10 cellular contexts compared by ENCODE assay signal in the genomic region with DNA sequence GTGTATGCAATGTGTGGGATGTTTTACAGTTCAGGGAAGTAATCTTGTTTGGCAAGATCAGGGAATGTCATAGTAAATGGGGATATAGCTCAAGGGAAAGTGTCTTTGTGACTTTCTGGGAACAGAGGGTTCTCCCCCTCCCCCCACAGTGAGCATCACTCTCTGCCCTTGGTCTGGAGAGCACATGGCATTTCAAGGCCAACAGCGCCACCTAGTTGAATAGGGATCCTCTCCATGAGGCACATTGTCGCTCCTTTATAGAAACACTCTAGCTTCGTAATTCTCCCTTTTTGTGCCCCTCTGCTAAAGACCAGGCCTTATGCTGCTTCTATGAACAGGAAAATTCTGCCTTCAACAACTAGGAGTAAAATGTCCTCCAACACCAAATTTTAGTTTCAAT. TPM values are rescaled to one million over a fixed set of nuclear protein-coding genes. Genes with fewer than 3 reads are reported as not detected.
DNase-seq lines count a peak whose midpoint lies in the region; ATAC-seq and TF ChIP-seq lines count a peak whose summit lies in the region.
"Had no signal": no experiment of that assay in that cellular context is flagged by ENCODE, and none has a peak within 500 bp of the region (broad histone marks: within the 10 kb centered on the region; RNA-seq: fewer than 3 reads in every experiment).

No MANE protein-coding gene starts in this region.

- in situ Hi-C loops in IMR-90 (cut with MboI; ENCODE audit: low sequenced_read_pairs), result no loop called here

- H3K4me1 ChIP-seq in IMR-90 (ENCODE audit: control insufficient read depth, insufficient read depth, low read length), result no peaks in the 10 kb centered on the region

- no peaks in the 10 kb centered on the region for H3K36me3 ChIP-seq in IMR-90 (ENCODE audit: control insufficient read depth, insufficient read depth, low read length)

- H3K27ac ChIP-seq in IMR-90 (ENCODE audit: insufficient read depth, low read length), result no peak overlapping the region

- peaks cover 28% of the 10 kb centered on the region for H3K9me3 Mint-ChIP-seq in activated CD4-positive, alpha-beta T cell treated with anti-CD3 and anti-CD28 coated beads for 36 hours (ENCODE audit: low read depth)
- H3K9me3 Mint-ChIP-seq in activated CD4-positive, alpha-beta T cell treated with anti-CD3 and anti-CD28 coated beads, Interleukin-2, amount 10 ng/mL, durations not matched to agents 7 days and 5 days, result peaks cover 38% of the 10 kb centered on the region

- H3K56ac ChIP-seq in IMR-90 (ENCODE audit: extremely low read depth, insufficient read depth, low read length), result no peak overlapping the region

- dilution Hi-C loops in IMR-90 (cut with HindIII; ENCODE audit: low sequenced_read_pairs, unreplicated experiment), result no loop called here

- H4K5ac ChIP-seq in IMR-90 (ENCODE audit: low read depth, low read length), result no peak overlapping the region

- H3K14ac ChIP-seq in IMR-90 (replicated peaks; ENCODE audit: low read depth, low read length), result no peak overlapping the region

- peaks cover 11% of the 10 kb centered on the region for H3K27me3 ChIP-seq in IMR-90 (ENCODE audit: control insufficient read depth, insufficient read depth, low read length)

- BruUV-seq in IMR-90 (replicated peaks; lab: Mats Ljungman, UMichigan), result no TSS peak

- no peak overlapping the region for H2AK5ac ChIP-seq in IMR-90 (ENCODE audit: low read depth, low read length)

- H3K4me2 ChIP-seq in IMR-90 (ENCODE audit: low read depth, low read length), result no peak overlapping the region

- H3K18ac ChIP-seq in IMR-90 (ENCODE audit: low read depth, low read length), result no peak overlapping the region

- H2AK9ac ChIP-seq in IMR-90 (replicated peaks; ENCODE audit: low read depth, low read length, poor library complexity), result no peak overlapping the region

- TF ChIP-seq POLR2A in IMR-90 (IDR thresholded peaks at IDR 0.05; ENCODE audit: low read depth, low read length), result no peak

- no peaks in the 10 kb centered on the region for H3K36me3 Mint-ChIP-seq in activated CD4-positive, alpha-beta T cell treated with anti-CD3 and anti-CD28 coated beads for 36 hours (ENCODE audit: low read depth)
- H3K36me3 Mint-ChIP-seq in activated CD4-positive, alpha-beta T cell treated with anti-CD3 and anti-CD28 coated beads, Interleukin-2, amount 10 ng/mL, durations not matched to agents 7 days and 5 days (ENCODE audit: low read depth), result no peaks in the 10 kb centered on the region

- no peak overlapping the region for H3K27ac Mint-ChIP-seq in activated CD4-positive, alpha-beta T cell treated with anti-CD3 and anti-CD28 coated beads for 36 hours
- H3K27ac Mint-ChIP-seq in activated CD4-positive, alpha-beta T cell treated with anti-CD3 and anti-CD28 coated beads, Interleukin-2, amount 10 ng/mL, durations not matched to agents 7 days and 5 days, result no peak overlapping the region

- H3K27me3 Mint-ChIP-seq in activated CD4-positive, alpha-beta T cell treated with anti-CD3 and anti-CD28 coated beads for 36 hours, result peaks cover 8% of the 10 kb centered on the region
- H3K27me3 Mint-ChIP-seq in activated CD4-positive, alpha-beta T cell treated with anti-CD3 and anti-CD28 coated beads, Interleukin-2, amount 10 ng/mL, durations not matched to agents 7 days and 5 days, result no peaks in the 10 kb centered on the region

- peak; percentile 36; the same call in 1 of the 2 replicates for TF ChIP-seq RAD21 in IMR-90 (IDR thresholded peaks at IDR 0.05; ENCODE audit: low read length)

- CTCF ChIA-PET in activated CD4-positive, alpha-beta T cell treated with anti-CD3 and anti-CD28 coated beads for 36 hours (lab: Charles Lee), result no interaction called here
- CTCF ChIA-PET in activated CD4-positive, alpha-beta T cell treated with anti-CD3 and anti-CD28 coated beads, Interleukin-2, amount 10 ng/mL, durations not matched to agents 7 days and 5 days (lab: Charles Lee), result no interaction called here
- CTCF ChIA-PET in IMR-90 (lab: Yijun Ruan, JAX), result no interaction called here

- no peak overlapping the region for H2BK120ac ChIP-seq in IMR-90 (ENCODE audit: low read depth, low read length)

- H4K8ac ChIP-seq in IMR-90 (ENCODE audit: low read depth in 2 of 2, low read length in 2 of 2), result no peak overlapping the region

- no peak overlapping the region for H3K4me3 Mint-ChIP-seq in activated CD4-positive, alpha-beta T cell treated with anti-CD3 and anti-CD28 coated beads for 36 hours
- no peak overlapping the region for H3K4me3 Mint-ChIP-seq in activated CD4-positive, alpha-beta T cell treated with anti-CD3 and anti-CD28 coated beads, Interleukin-2, amount 10 ng/mL, durations not matched to agents 7 days and 5 days

- DNase-seq in activated CD4-positive, alpha-beta T cell treated with anti-CD3 and anti-CD28 coated beads for 36 hours, result peak; percentile 27
- DNase-seq in activated CD4-positive, alpha-beta T cell treated with anti-CD3 and anti-CD28 coated beads, Interleukin-2, amount 10 ng/mL, durations not matched to agents 7 days and 5 days, result no peak
- DNase-seq in IMR-90 (peak; percentile 7), RPMI8226 (peak; percentile 42), iris pigment epithelial cell (ENCODE audit: low read depth) (peak; percentile 1), NCI-H774 (lab: John Stamatoyannopoulos, UW) (no peak)
- DNase-seq: activated CD8-positive, alpha-beta memory T cell treated with anti-CD3 and anti-CD28 coated beads for 24 hours; C1 segment of cervical spinal cord had no signal

- H3K4me1 Mint-ChIP-seq in activated CD4-positive, alpha-beta T cell treated with anti-CD3 and anti-CD28 coated beads for 36 hours, result no peaks in the 10 kb centered on the region
- no peaks in the 10 kb centered on the region for H3K4me1 Mint-ChIP-seq in activated CD4-positive, alpha-beta T cell treated with anti-CD3 and anti-CD28 coated beads, Interleukin-2, amount 10 ng/mL, durations not matched to agents 7 days and 5 days

- H3K23ac ChIP-seq in IMR-90 (ENCODE audit: low read depth, low read length), result no peak overlapping the region

- POLR2A ChIA-PET in activated CD4-positive, alpha-beta T cell treated with anti-CD3 and anti-CD28 coated beads for 36 hours (lab: Charles Lee), result no interaction called here
- POLR2A ChIA-PET in activated CD4-positive, alpha-beta T cell treated with anti-CD3 and anti-CD28 coated beads, Interleukin-2, amount 10 ng/mL, durations not matched to agents 7 days and 5 days (lab: Charles Lee), result no interaction called here
- POLR2A ChIA-PET in IMR-90 (lab: Charles Lee; ENCODE audit: unreplicated experiment), result no interaction called here

- WGBS in IMR-90 (ENCODE audit: extremely low coverage in 2 of 2, insufficient read length in 1 of 2), 2 experiments, result 78% methylated on average over 3 of the region's 3 CpGs; no CpG with 5 or more reads in 1 of the 2 experiments

- H3K79me1 ChIP-seq in IMR-90 (ENCODE audit: low read depth in 1 of 2, low read length in 2 of 2), result no peaks in the 10 kb centered on the region

- H2AFZ ChIP-seq in IMR-90 (replicated peaks; ENCODE audit: low read length, poor library complexity), result no peak overlapping the region

- no peak for ATAC-seq in activated CD4-positive, alpha-beta T cell treated with anti-CD3 and anti-CD28 coated beads for 36 hours
- ATAC-seq in IMR-90 (ENCODE audit: low read depth), result no peak
- ATAC-seq in GM18511 (IDR thresholded peaks at IDR 0.05; ENCODE audit: unreplicated experiment), result no peak
- no peak for ATAC-seq in esophagus mucosa

- no peaks in the 10 kb centered on the region for H3K9me1 ChIP-seq in IMR-90 (ENCODE audit: insufficient read depth, low read length)

- no peak overlapping the region for H3K4me3 ChIP-seq in IMR-90 (ENCODE audit: insufficient read depth, low read depth, low read length)

- peak; percentile 18; the same call in 1 of the 2 replicates for TF ChIP-seq CTCF in IMR-90 (conservative IDR thresholded peaks at IDR 0.05; ENCODE audit: low read depth, low read length)

- H3K4ac ChIP-seq in IMR-90 (ENCODE audit: low read depth, low read length), result no peak overlapping the region

- no peak overlapping the region for H2BK20ac ChIP-seq in IMR-90 (ENCODE audit: low read depth, low read length)

- H4K20me1 ChIP-seq in IMR-90 (ENCODE audit: insufficient read depth, low read length), result no peaks in the 10 kb centered on the region

- no peak overlapping the region for H4K91ac ChIP-seq in IMR-90 (ENCODE audit: insufficient read depth, low read depth, low read length)

- H2BK5ac ChIP-seq in IMR-90 (ENCODE audit: low read depth, low read length, poor library complexity, severe bottlenecking), result no peak overlapping the region

- no peak overlapping the region for H3K9ac ChIP-seq in IMR-90 (ENCODE audit: low read depth, low read length)

- intact Hi-C loops in activated CD4-positive, alpha-beta T cell treated with anti-CD3 and anti-CD28 coated beads for 36 hours (cut with DNase I, micrococcal nuclease), result no loop called here
- intact Hi-C loops in IMR-90 (cut with micrococcal nuclease), result no loop called here

- peaks cover 22% of the 10 kb centered on the region for H3K9me3 ChIP-seq in IMR-90 (ENCODE audit: control insufficient read depth, insufficient read depth, low read length)

- H2BK15ac ChIP-seq in IMR-90 (ENCODE audit: low read depth, low read length), result no peak overlapping the region

TF ChIP-seq in IMR-90, 13 proteins besides CTCF, POLR2A, EP300 and RAD21 (continues in another document):
- TF ChIP-seq, protein P1, sequence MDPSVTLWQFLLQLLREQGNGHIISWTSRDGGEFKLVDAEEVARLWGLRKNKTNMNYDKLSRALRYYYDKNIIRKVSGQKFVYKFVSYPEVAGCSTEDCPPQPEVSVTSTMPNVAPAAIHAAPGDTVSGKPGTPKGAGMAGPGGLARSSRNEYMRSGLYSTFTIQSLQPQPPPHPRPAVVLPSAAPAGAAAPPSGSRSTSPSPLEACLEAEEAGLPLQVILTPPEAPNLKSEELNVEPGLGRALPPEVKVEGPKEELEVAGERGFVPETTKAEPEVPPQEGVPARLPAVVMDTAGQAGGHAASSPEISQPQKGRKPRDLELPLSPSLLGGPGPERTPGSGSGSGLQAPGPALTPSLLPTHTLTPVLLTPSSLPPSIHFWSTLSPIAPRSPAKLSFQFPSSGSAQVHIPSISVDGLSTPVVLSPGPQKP (IDR thresholded peaks at IDR 0.05; ENCODE audit: borderline replicate concordance, low read depth, low read length), result no peak
- no peak for TF ChIP-seq RFX5 (IDR thresholded peaks at IDR 0.05; ENCODE audit: low read depth, low read length)
- no peak for TF ChIP-seq MXI1 (IDR thresholded peaks at IDR 0.05; ENCODE audit: borderline replicate concordance, low read depth, low read length)
- TF ChIP-seq RCOR1 (IDR thresholded peaks at IDR 0.05; ENCODE audit: insufficient replicate concordance, low read length), result no peak

RNA-seq across cellular contexts. Expression of a gene that starts 37.1 kb away (rescaled TPM):
- under 1 TPM; 0.05 to 0.19 TPM for total RNA-seq in activated CD4-positive, alpha-beta T cell treated with anti-CD3 and anti-CD28 coated beads for 36 hours
- not detected for total RNA-seq in activated CD4-positive, alpha-beta T cell treated with anti-CD3 and anti-CD28 coated beads, Interleukin-2, amount 10 ng/mL, durations not matched to agents 7 days and 5 days
- total RNA-seq in IMR-90 (2012; rRNA removed), result 14.7 and 19.0 TPM in 2 replicates
- polyA plus RNA-seq in IMR-90 (2012; rRNA removed), result 16.7 and 18.2 TPM in 2 replicates
- polyA plus RNA-seq in IMR-90 (2012; cell fraction: cytosol; rRNA removed), result 12.1 and 13.1 TPM in 2 replicates
- polyA plus RNA-seq in IMR-90 (2012; cell fraction: nucleus; rRNA removed; ENCODE audit: low replicate concordance), result 18.3 and 31.1 TPM in 2 replicates
- 0.64 TPM for total RNA-seq in esophagus mucosa

Comparison
In these comparisons a context has a peak if more than half of its experiments do, and no peak if none do; other contexts are left out.
1. DNase-seq: peak in activated CD4-positive, alpha-beta T cell treated with anti-CD3 and anti-CD28 coated beads for 36 hours (single experiment), IMR-90 (single experiment), RPMI8226 (single experiment) and iris pigment epithelial cell (single experiment); none in activated CD4-positive, alpha-beta T cell treated with anti-CD3 and anti-CD28 coated beads, Interleukin-2, amount 10 ng/mL, durations not matched to agents 7 days and 5 days (single experiment) and NCI-H774 (single experiment).